12 cellular contexts compared by ENCODE assay signal in the genomic region with DNA sequence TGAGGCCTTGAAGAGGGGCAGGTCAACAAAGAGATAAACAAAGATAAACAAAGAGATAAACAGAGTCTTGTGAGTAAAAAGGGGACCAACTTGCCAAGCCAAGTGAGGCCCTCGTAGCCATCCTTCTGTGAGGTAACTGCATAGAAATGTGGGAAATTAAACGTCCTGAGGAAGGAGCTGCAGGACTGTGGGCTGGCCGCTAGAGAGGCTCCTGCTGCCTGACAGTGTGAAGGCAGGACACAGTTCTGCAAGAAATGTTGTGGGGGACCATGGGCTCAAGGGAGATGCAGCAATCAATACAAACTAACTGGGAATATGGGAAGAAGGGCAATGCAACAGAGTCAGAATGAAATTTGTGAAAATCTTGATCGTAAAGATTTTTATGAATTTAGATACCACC.
A peak's percentile ranks its signal among the peaks of the same experiment; 100 is the strongest.
DNase-seq lines count a peak whose midpoint lies in the region; ATAC-seq and TF ChIP-seq lines count a peak whose summit lies in the region.
"Had no signal": no experiment of that assay in that cellular context is flagged by ENCODE, and none has a peak within 500 bp of the region (broad histone marks: within the 10 kb centered on the region; RNA-seq: fewer than 3 reads in every experiment).

No MANE protein-coding gene starts in this region.

- no TSS peak for BruUV-seq in A673 (replicated peaks; lab: Mats Ljungman, UMichigan)

- H3K36me3 ChIP-seq in A673 (ENCODE audit: insufficient read depth, low read length, poor library complexity, severe bottlenecking): no peaks in the 10 kb centered on the region
- no peaks in the 10 kb centered on the region for H3K36me3 ChIP-seq in tibial nerve
- H3K36me3 ChIP-seq: thoracic aorta had no signal

- DNase-seq in A673 (ENCODE audit: low spot score) (peak; percentile 12), RPMI7951 (ENCODE audit: low read depth) (peak; percentile 5), fibroblast of pulmonary artery (ENCODE audit: low read depth) (peak; percentile 10), tibial nerve (ENCODE audit: low spot score in 2 of 2) (no peak)
- no peak for DNase-seq in NK-92 treated with Interleukin-12 subunit alpha and Interleukin-12 subunit beta, amount 100 ng/mL, for 24 hours (lab: John Stamatoyannopoulos, UW)
- no peak for DNase-seq in activated naive CD4-positive, alpha-beta T cell treated with Interleukin-2 at 50 U/mL for 16 hours
- DNase-seq: activated CD8-positive, alpha-beta memory T cell treated with anti-CD3 and anti-CD28 coated beads, Interleukin-2, amount 10 ng/mL, durations not matched to agents 7 days and 5 days; OCI-M1 had no signal

- TF ChIP-seq CTCF in A673 (conservative IDR thresholded peaks at IDR 0.05; ENCODE audit: low read depth, low read length) (peak; percentile 44), GM12875 (IDR thresholded peaks at IDR 0.05; ENCODE audit: borderline replicate concordance, insufficient read depth, low read depth, low read length) (peak; percentile 10; the same call in 1 of the 2 replicates), fibroblast of pulmonary artery (IDR thresholded peaks at IDR 0.05; ENCODE audit: low read length, missing control alignments) (peak; percentile 42), tibial nerve (IDR thresholded peaks at IDR 0.05) (no peak)

- intact Hi-C loops in A673 (cut with micrococcal nuclease; ENCODE audit: unreplicated experiment): no loop called here

- TF ChIP-seq EP300 in tibial nerve (IDR thresholded peaks at IDR 0.05): no peak

- POLR2A ChIA-PET in A673 (lab: Charles Lee; ENCODE audit: low non-redundant PET): no interaction called here

- no peak overlapping the region for H3K27ac ChIP-seq in A673 (ENCODE audit: low read depth, low read length, poor library complexity, severe bottlenecking)
- no peak overlapping the region for H3K27ac ChIP-seq in tibial nerve
- H3K27ac ChIP-seq: thoracic aorta had no signal

- peaks cover 62% of the 10 kb centered on the region for H3K27me3 ChIP-seq in A673 (replicated peaks; ENCODE audit: insufficient read depth, low read depth, low read length, poor library complexity)
- H3K27me3 ChIP-seq in tibial nerve: peaks cover 0 to 6% of the 10 kb centered on the region in 2 donors

- ATAC-seq in GM21576 (IDR thresholded peaks at IDR 0.05; ENCODE audit: unreplicated experiment): no peak
- ATAC-seq: activated CD8-positive, alpha-beta memory T cell treated with anti-CD3 and anti-CD28 coated beads, Interleukin-2, amount 10 ng/mL, durations not matched to agents 7 days and 5 days; left lobe of liver had no signal

- whole genome bisulfite sequencing in tibial nerve, 2 donors: 25 to 27% methylated on average over 4 of the region's 4 CpGs

- H3K4me3 ChIP-seq in A673 (ENCODE audit: low read depth, low read length, poor library complexity, severe bottlenecking): no peak overlapping the region
- no peak overlapping the region for H3K4me3 ChIP-seq in GM12875 (ENCODE audit: low read depth, low read length)
- no peak overlapping the region for H3K4me3 ChIP-seq in fibroblast of pulmonary artery (replicated peaks; ENCODE audit: low read depth, low read length)
- H3K4me3 ChIP-seq in tibial nerve: no peak overlapping the region
- H3K4me3 ChIP-seq: thoracic aorta had no signal

- H3K4me1 ChIP-seq in A673 (ENCODE audit: insufficient read depth, low read length, poor library complexity, severe bottlenecking): no peaks in the 10 kb centered on the region
- H3K4me1 ChIP-seq in tibial nerve: no peaks in the 10 kb centered on the region

- H3K9me3 ChIP-seq in A673 (ENCODE audit: low read depth, low read length, poor library complexity, severe bottlenecking) (no peaks in the 10 kb centered on the region), tibial nerve (no peaks in the 10 kb centered on the region)
- H3K9me3 ChIP-seq: thoracic aorta had no signal

- no peak for TF ChIP-seq POLR2A in tibial nerve (IDR thresholded peaks at IDR 0.05)

- CTCF ChIA-PET in A673 (lab: Charles Lee): no interaction called here

Comparison
In these comparisons a context has a peak if more than half of its experiments do, and no peak if none do; other contexts are left out.
1. DNase-seq: peak in A673 (single experiment), RPMI7951 (single experiment) and fibroblast of pulmonary artery (single experiment); none in NK-92 treated with Interleukin-12 subunit alpha and Interleukin-12 subunit beta, amount 100 ng/mL, for 24 hours (single experiment), activated naive CD4-positive, alpha-beta T cell treated with Interleukin-2 at 50 U/mL for 16 hours (single experiment) and tibial nerve (0 of 2).
2. CTCF ChIP-seq: peak in A673 (single experiment), GM12875 (single experiment) and fibroblast of pulmonary artery (single experiment); none in tibial nerve (0 of 5).